In the genomic region with DNA sequence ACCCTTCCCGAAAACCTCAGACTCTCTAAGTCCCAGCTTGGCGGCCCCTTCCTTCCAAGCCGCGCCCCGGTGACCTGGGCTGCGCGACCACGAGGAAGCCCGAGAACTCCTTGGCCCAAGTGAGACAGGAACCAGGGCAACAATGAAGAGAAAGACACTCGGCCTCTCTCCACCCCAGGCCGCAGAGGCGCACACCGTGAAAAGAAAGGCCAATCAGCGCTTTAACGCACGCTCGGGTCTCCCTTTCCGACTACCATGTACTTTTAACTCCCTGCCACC, we compare ENCODE assay signal across 8 cellular contexts.
A peak's percentile ranks its signal among the peaks of the same experiment; 100 is the strongest.
DNase-seq lines count a peak whose midpoint lies in the region; ATAC-seq and TF ChIP-seq lines count a peak whose summit lies in the region.

No MANE protein-coding gene starts in this region.

- peaks cover 24 to 43% (median 41%) of the 10 kb centered on the region in 3 donors for H3K4me1 Mint-ChIP-seq in T-cell

- H3K4me3 Mint-ChIP-seq in T-cell = peak overlapping the region; percentile 77 to 81 (median 80)

- H3K27ac Mint-ChIP-seq in T-cell = no peak overlapping the region

- DNase-seq in NCI-H2171 (lab: John Stamatoyannopoulos, UW) (peak; percentile 61), NCI-H2171 treated with DMSO at 0.1 percent for 48 hours (lab: John Stamatoyannopoulos, UW) (no peak), T-cell (no peak), cardiac muscle cell (ENCODE audit: low read depth in 1 of 2, low spot score in 1 of 2) (no peak), sciatic nerve (ENCODE audit: low spot score) (no peak)
- DNase-seq in activated CD4-positive, alpha-beta T cell treated with anti-CD3 and anti-CD28 coated beads, Interleukin-2, amount 50 U/mL, for 4 hours = no peak

- peaks cover 99% of the 10 kb centered on the region for H3K27me3 ChIP-seq in cardiac muscle cell

- POLR2A ChIA-PET in T-cell (lab: Charles Lee) = no interaction called here

- peaks cover 65 to 68% of the 10 kb centered on the region in 2 donors for H3K27me3 Mint-ChIP-seq in T-cell

- H3K4me3 ChIP-seq in cardiac muscle cell = peak overlapping the region; percentile 54

- H3K9me3 Mint-ChIP-seq in T-cell = no peaks in the 10 kb centered on the region

- intact Hi-C loops in sciatic nerve (cut with DNase I) = no loop called here

- H3K27ac ChIP-seq in cardiac muscle cell = no peak overlapping the region

- no peaks in the 10 kb centered on the region for H3K9me3 ChIP-seq in cardiac muscle cell (ENCODE audit: low read depth)

- no peak for TF ChIP-seq CTCF in cardiac muscle cell (IDR thresholded peaks at IDR 0.05; ENCODE audit: low read depth, low read length)

- no peaks in the 10 kb centered on the region for H3K36me3 Mint-ChIP-seq in T-cell

- ATAC-seq in T-cell (replicated peaks in 1 of 4) (peak in 1 of 4 experiments; percentile 24), sciatic nerve (peak; percentile 52), HG03045 (IDR thresholded peaks at IDR 0.05; ENCODE audit: unreplicated experiment) (no peak), GM21717 (IDR thresholded peaks at IDR 0.05; ENCODE audit: unreplicated experiment) (no peak)

- CTCF ChIA-PET in T-cell (lab: Charles Lee) = no interaction called here

- no peaks in the 10 kb centered on the region for H3K36me3 ChIP-seq in cardiac muscle cell

- peaks cover 2% of the 10 kb centered on the region for H3K4me1 ChIP-seq in cardiac muscle cell (ENCODE audit: low read depth)
